ENCODE assay signal across 10 cellular contexts in genomic region chr1:109273570-109274288, GRCh38. TPM values are rescaled to one million over a fixed set of nuclear protein-coding genes. Genes with fewer than 3 reads are reported as not detected.
A peak's percentile ranks its signal among the peaks of the same experiment; 100 is the strongest.
DNase-seq lines count a peak whose midpoint lies in the region; ATAC-seq and TF ChIP-seq lines count a peak whose summit lies in the region.
"Had no signal": no experiment of that assay in that cellular context is flagged by ENCODE, and none has a peak within 500 bp of the region (broad histone marks: within the 10 kb centered on the region; RNA-seq: fewer than 3 reads in every experiment).

No MANE protein-coding gene starts in this region.

- intact Hi-C loops in IMR-90 (cut with micrococcal nuclease) (no loop called here), lower lobe of right lung (cut with DNase I) (loop anchor here (10.0 kb wide), 1 partner anchor 131 kb away; no protein-coding TSS in a partner anchor)

- CTCF ChIA-PET in IMR-90 (lab: Yijun Ruan, JAX), result no interaction called here

- no peaks in the 10 kb centered on the region for H3K27me3 ChIP-seq in IMR-90 (ENCODE audit: control insufficient read depth, insufficient read depth, low read length)
- no peaks in the 10 kb centered on the region for H3K27me3 ChIP-seq in lower lobe of right lung (ENCODE audit: low read depth)

- H3K56ac ChIP-seq in IMR-90 (ENCODE audit: extremely low read depth, insufficient read depth, low read length), result no peak overlapping the region

- peaks cover 14% of the 10 kb centered on the region for H3K4me1 ChIP-seq in IMR-90 (ENCODE audit: control insufficient read depth, insufficient read depth, low read length)
- H3K4me1 ChIP-seq in lower lobe of right lung, result peaks cover 31% of the 10 kb centered on the region

- BruUV-seq in IMR-90 (replicated peaks; lab: Mats Ljungman, UMichigan), result no TSS peak

- H3K23ac ChIP-seq in IMR-90 (ENCODE audit: low read depth, low read length), result no peak overlapping the region

- H3K36me3 ChIP-seq in IMR-90 (ENCODE audit: control insufficient read depth, insufficient read depth, low read length) (peaks cover 1% of the 10 kb centered on the region; the same call in 1 of the 2 replicates), lower lobe of right lung (no peaks in the 10 kb centered on the region)

- no peak overlapping the region for H2AFZ ChIP-seq in IMR-90 (replicated peaks; ENCODE audit: low read length, poor library complexity)

- H3K14ac ChIP-seq in IMR-90 (replicated peaks; ENCODE audit: low read depth, low read length), result no peak overlapping the region

- peak overlapping the region; percentile 31 for H3K4ac ChIP-seq in IMR-90 (ENCODE audit: low read depth, low read length)

- no peak overlapping the region for H3K27ac ChIP-seq in IMR-90 (ENCODE audit: insufficient read depth, low read length)
- peak overlapping the region; percentile 73 for H3K27ac ChIP-seq in lower lobe of right lung
- H3K27ac ChIP-seq in temporal lobe (ENCODE audit: low read depth, low read length), result peak overlapping the region; percentile 91

- peak overlapping the region in 1 of 2 experiments; percentile 9; a peak in 1 of 4 replicates for H4K8ac ChIP-seq in IMR-90 (ENCODE audit: low read depth in 2 of 2, low read length in 2 of 2)

- dilution Hi-C loops in IMR-90 (cut with HindIII; ENCODE audit: low sequenced_read_pairs, unreplicated experiment), result no loop called here

- no peaks in the 10 kb centered on the region for H3K9me3 Mint-ChIP-seq in chondrocyte (ENCODE audit: low read depth)

- no peaks in the 10 kb centered on the region for H4K20me1 ChIP-seq in IMR-90 (ENCODE audit: insufficient read depth, low read length)

- H3K18ac ChIP-seq in IMR-90 (ENCODE audit: low read depth, low read length), result no peak overlapping the region; the same call in 1 of the 2 replicates

- peaks cover 30% of the 10 kb centered on the region for H3K4me1 Mint-ChIP-seq in chondrocyte (ENCODE audit: low read depth)

- TF ChIP-seq POLR2A in IMR-90 (IDR thresholded peaks at IDR 0.05; ENCODE audit: low read depth, low read length), result no peak

- ATAC-seq in IMR-90 (ENCODE audit: low read depth), result no peak
- peak; percentile 54 to 60 for ATAC-seq in lower lobe of right lung
- ATAC-seq in GM18517 (IDR thresholded peaks at IDR 0.05; ENCODE audit: unreplicated experiment), result no peak
- no peak for ATAC-seq in HG03025 (IDR thresholded peaks at IDR 0.05; ENCODE audit: low FRiP score, unreplicated experiment)
- ATAC-seq: stimulated activated naive CD8-positive, alpha-beta T cell treated with anti-CD3 and anti-CD28 coated beads, Interleukin-15, Interleukin-2, amounts not matched to agents 100 U/mL and 50 U/mL, for 24 hours had no signal

- WGBS in IMR-90 (ENCODE audit: extremely low coverage in 2 of 2, insufficient read length in 1 of 2), 2 experiments, result 92% methylated on average over 13 of the region's 30 CpGs; no CpG with 5 or more reads in 1 of the 2 experiments

- in situ Hi-C loops in IMR-90 (cut with MboI; ENCODE audit: low sequenced_read_pairs), result no loop called here

- H3K9me1 ChIP-seq in IMR-90 (ENCODE audit: insufficient read depth, low read length), result peaks cover 5% of the 10 kb centered on the region; the same call in 1 of the 2 replicates

- POLR2A ChIA-PET in IMR-90 (lab: Charles Lee; ENCODE audit: unreplicated experiment), result no interaction called here

- no peak overlapping the region; the same call in 1 of the 2 replicates for H3K9ac ChIP-seq in IMR-90 (ENCODE audit: low read depth, low read length)

- H2BK15ac ChIP-seq in IMR-90 (ENCODE audit: low read depth, low read length), result 0 out of 3 replicates have a peak overlapping the region, but pooled peaks have one; percentile 23

- H3K9me3 ChIP-seq in IMR-90 (ENCODE audit: control insufficient read depth, insufficient read depth, low read length) (no peaks in the 10 kb centered on the region), lower lobe of right lung (no peaks in the 10 kb centered on the region)

- H3K27ac Mint-ChIP-seq in chondrocyte (ENCODE audit: unreplicated experiment), result peak overlapping the region; percentile 89

- no peak overlapping the region for H2BK5ac ChIP-seq in IMR-90 (ENCODE audit: low read depth, low read length, poor library complexity, severe bottlenecking)

- H3K4me2 ChIP-seq in IMR-90 (ENCODE audit: low read depth, low read length), result no peak overlapping the region

- no peak overlapping the region; the same call in 1 of the 2 replicates for H4K91ac ChIP-seq in IMR-90 (ENCODE audit: insufficient read depth, low read depth, low read length)

- peak overlapping the region; percentile 11; the same call in 1 of the 2 replicates for H2AK5ac ChIP-seq in IMR-90 (ENCODE audit: low read depth, low read length)

- H3K27me3 Mint-ChIP-seq in chondrocyte (ENCODE audit: low read depth), result no peaks in the 10 kb centered on the region

- peaks cover 3% of the 10 kb centered on the region for H3K36me3 Mint-ChIP-seq in chondrocyte (ENCODE audit: low read depth)

- H2BK120ac ChIP-seq in IMR-90 (ENCODE audit: low read depth, low read length), result peak overlapping the region; percentile 38; the same call in 1 of the 2 replicates

- H4K5ac ChIP-seq in IMR-90 (ENCODE audit: low read depth, low read length), result no peak overlapping the region; the same call in 1 of the 2 replicates

- TF ChIP-seq CTCF in IMR-90 (conservative IDR thresholded peaks at IDR 0.05; ENCODE audit: low read depth, low read length) (no peak), chondrocyte (IDR thresholded peaks at IDR 0.05) (no peak), lower lobe of right lung (IDR thresholded peaks at IDR 0.05) (no peak)

- H3K4me3 Mint-ChIP-seq in chondrocyte (ENCODE audit: unreplicated experiment), result no peak overlapping the region

- DNase-seq in IMR-90, result no peak
- peak; percentile 81 for DNase-seq in chondrocyte (ENCODE audit: low spot score)
- peak; percentile 52 for DNase-seq in lower lobe of right lung
- no peak for DNase-seq in NOMO-1 (lab: John Stamatoyannopoulos, UW; ENCODE audit: unreplicated experiment in 2 of 2)
- DNase-seq: activated T-cell treated with anti-CD3 and anti-CD28 coated beads, Interleukin-2, amount 50 U/mL, for 48 hours; stimulated activated naive CD8-positive, alpha-beta T cell treated with anti-CD3 and anti-CD28 coated beads, Interleukin-15, Interleukin-2, amounts not matched to agents 100 U/mL and 50 U/mL, for 24 hours had no signal

- no peak overlapping the region for H3K4me3 ChIP-seq in IMR-90 (ENCODE audit: insufficient read depth, low read depth, low read length)
- peak overlapping the region; percentile 45 for H3K4me3 ChIP-seq in lower lobe of right lung

- H3K79me1 ChIP-seq in IMR-90 (ENCODE audit: low read depth in 1 of 2, low read length in 2 of 2), result peaks cover 0 to 17% of the 10 kb centered on the region in 2 experiments; a peak in 3 of 4 replicates

- no peak overlapping the region for H2BK20ac ChIP-seq in IMR-90 (ENCODE audit: low read depth, low read length)

- no peak for TF ChIP-seq RAD21 in IMR-90 (IDR thresholded peaks at IDR 0.05; ENCODE audit: low read length)

- peak overlapping the region; percentile 18 for H2AK9ac ChIP-seq in IMR-90 (replicated peaks; ENCODE audit: low read depth, low read length, poor library complexity)

TF ChIP-seq in IMR-90, 13 proteins besides CTCF, POLR2A, EP300 and RAD21:
- no peak for TF ChIP-seq CHD1 (IDR thresholded peaks at IDR 0.05; ENCODE audit: low read depth, low read length)
- no peak for TF ChIP-seq USF2 (IDR thresholded peaks at IDR 0.05; ENCODE audit: low read depth, low read length)
- TF ChIP-seq ELK1 (IDR thresholded peaks at IDR 0.05; ENCODE audit: borderline replicate concordance, low read depth, low read length), result no peak
- TF ChIP-seq RFX5 (IDR thresholded peaks at IDR 0.05; ENCODE audit: low read depth, low read length), result no peak
- no peak for TF ChIP-seq NFE2L2 (IDR thresholded peaks at IDR 0.05; ENCODE audit: low read depth, low read length)
- no peak for TF ChIP-seq SMC3 (IDR thresholded peaks at IDR 0.05; ENCODE audit: low read depth, low read length)
- TF ChIP-seq FOS (IDR thresholded peaks at IDR 0.05; ENCODE audit: low read depth, low read length), result no peak

RNA-seq across cellular contexts. Expression of gene PSRC1, which starts 9.2 kb away (rescaled TPM):
- total RNA-seq in IMR-90 (2012; rRNA removed) (34.6 and 36.4 TPM in 2 replicates), chondrocyte (4.3 to 6.6 TPM (median 6.5 TPM) in 3 replicates), lower lobe of right lung (4.2 TPM), temporal lobe (6.9 TPM)
- polyA plus RNA-seq in IMR-90 (2012; rRNA removed), result 40.3 and 42.1 TPM in 2 replicates
- 20.2 and 35.7 TPM in 2 replicates for polyA plus RNA-seq in IMR-90 (2012; cell fraction: cytosol; rRNA removed)
- polyA plus RNA-seq in IMR-90 (2012; cell fraction: nucleus; rRNA removed; ENCODE audit: low replicate concordance), result 123 and 134 TPM in 2 replicates

RNA-seq across cellular contexts. Expression of gene CELSR2, which starts 24.4 kb away (rescaled TPM):
- total RNA-seq in IMR-90 (2012; rRNA removed), result 1.1 and 1.3 TPM in 2 replicates
- polyA plus RNA-seq in IMR-90 (2012; rRNA removed), result 5.0 and 5.3 TPM in 2 replicates
- polyA plus RNA-seq in IMR-90 (2012; cell fraction: cytosol; rRNA removed), result 2.5 and 5.4 TPM in 2 replicates
- polyA plus RNA-seq in IMR-90 (2012; cell fraction: nucleus; rRNA removed; ENCODE audit: low replicate concordance), result 10.8 and 19.0 TPM in 2 replicates
- total RNA-seq in chondrocyte, result 8.6 to 10.3 TPM (median 9.9 TPM) in 3 replicates
- total RNA-seq in lower lobe of right lung, result 7.2 TPM
- 46.5 TPM for total RNA-seq in temporal lobe

RNA-seq across cellular contexts. Expression of gene MYBPHL, which starts 33.1 kb away (rescaled TPM):
- total RNA-seq in IMR-90 (2012; rRNA removed), result not detected in 2 replicates
- polyA plus RNA-seq in IMR-90 (2012; rRNA removed), result 0.07 TPM in 1 of 2 replicates, not detected in the other
- 0.02 TPM in 1 of 2 replicates, not detected in the other for polyA plus RNA-seq in IMR-90 (2012; cell fraction: cytosol; rRNA removed)
- polyA plus RNA-seq in IMR-90 (2012; cell fraction: nucleus; rRNA removed; ENCODE audit: low replicate concordance), result 0.16 and 0.31 TPM in 2 replicates
- not detected in 3 replicates for total RNA-seq in chondrocyte
- total RNA-seq in lower lobe of right lung, result 2.8 TPM
- total RNA-seq in temporal lobe, result not detected
- total RNA-seq: M059J had no signal

Comparison
In these comparisons a context has a peak if more than half of its experiments do, and no peak if none do; other contexts are left out.
1. ATAC-seq: peak in lower lobe of right lung (2 of 2); none in IMR-90 (single experiment), GM18517 (single experiment) and HG03025 (single experiment).
2. DNase-seq: peak in chondrocyte (single experiment) and lower lobe of right lung (single experiment); none in IMR-90 (single experiment) and NOMO-1 (0 of 2).